8 cellular contexts compared by ENCODE assay signal in genomic region chr12:49296836-49297694, GRCh38. TPM values are rescaled to one million over a fixed set of nuclear protein-coding genes. Genes with fewer than 3 reads are reported as not detected.
A peak's percentile ranks its signal among the peaks of the same experiment; 100 is the strongest.
DNase-seq lines count a peak whose midpoint lies in the region; ATAC-seq and TF ChIP-seq lines count a peak whose summit lies in the region.

No MANE protein-coding gene starts in this region.

- H3K36me3 Mint-ChIP-seq in activated CD4-positive, alpha-beta memory T cell treated with anti-CD3 and anti-CD28 coated beads for 36 hours: no peaks in the 10 kb centered on the region

- H3K4me3 ChIP-seq in left ventricle myocardium inferior: peak overlapping the region; percentile 47

- H3K9me3 ChIP-seq in left ventricle myocardium inferior (replicated peaks): no peaks in the 10 kb centered on the region

- peak; percentile 17 for TF ChIP-seq CTCF in left ventricle myocardium inferior (IDR thresholded peaks at IDR 0.05; ENCODE audit: borderline replicate concordance)

- H3K27ac ChIP-seq in left ventricle myocardium inferior (replicated peaks): no peak overlapping the region

- H3K27me3 Mint-ChIP-seq in activated CD4-positive, alpha-beta memory T cell treated with anti-CD3 and anti-CD28 coated beads for 36 hours: peaks cover 50% of the 10 kb centered on the region

- intact Hi-C loops in activated CD4-positive, alpha-beta memory T cell treated with anti-CD3 and anti-CD28 coated beads for 36 hours (cut with micrococcal nuclease): loop anchor here (2.0 kb wide), 1 partner anchor 46 kb away; no protein-coding TSS in a partner anchor
- intact Hi-C loops in left ventricle myocardium inferior (cut with micrococcal nuclease): no loop called here

- no peaks in the 10 kb centered on the region for H3K9me3 Mint-ChIP-seq in activated CD4-positive, alpha-beta memory T cell treated with anti-CD3 and anti-CD28 coated beads for 36 hours

- H3K27ac Mint-ChIP-seq in activated CD4-positive, alpha-beta memory T cell treated with anti-CD3 and anti-CD28 coated beads for 36 hours: peak overlapping the region; percentile 13

- H3K27me3 ChIP-seq in left ventricle myocardium inferior (ENCODE audit: low read depth): peaks cover 85% of the 10 kb centered on the region

- H3K4me3 Mint-ChIP-seq in activated CD4-positive, alpha-beta memory T cell treated with anti-CD3 and anti-CD28 coated beads for 36 hours: peak overlapping the region; percentile 35

- POLR2A ChIA-PET in activated CD4-positive, alpha-beta memory T cell treated with anti-CD3 and anti-CD28 coated beads for 36 hours (lab: Charles Lee): interaction anchor here (0.9 to 2.2 kb wide), 3 partner anchors 25 to 45 kb away, joined by 3 to 7 read pairs (median 6); partner anchors contain the start of gene TROAP

- CTCF ChIA-PET in activated CD4-positive, alpha-beta memory T cell treated with anti-CD3 and anti-CD28 coated beads for 36 hours (lab: Charles Lee): interaction anchor here (0.6 to 16.1 kb wide), 19 partner anchors 9 to 363 kb away, joined by 3 to 234 read pairs (median 7); partner anchors contain the start of genes C1QL4, DNAJC22, KCNH3 and SPATS2

- peaks cover 18% of the 10 kb centered on the region for H3K4me1 Mint-ChIP-seq in activated CD4-positive, alpha-beta memory T cell treated with anti-CD3 and anti-CD28 coated beads for 36 hours (ENCODE audit: low read depth)

- peak; percentile 52 for DNase-seq in NCI-H1436 (lab: John Stamatoyannopoulos, UW)
- DNase-seq in NCI-H1436 treated with DMSO at 0.1 percent for 48 hours (lab: John Stamatoyannopoulos, UW): no peak
- peak; percentile 38 for DNase-seq in NCI-H2196 (lab: John Stamatoyannopoulos, UW; ENCODE audit: unreplicated experiment)
- DNase-seq in activated CD4-positive, alpha-beta memory T cell treated with anti-CD3 and anti-CD28 coated beads for 36 hours: peak; percentile 67
- DNase-seq in left ventricle myocardium inferior: no peak
- peak; percentile 36 for DNase-seq in stimulated activated CD4-positive, alpha-beta T cell treated with anti-CD3 and anti-CD28 coated beads, Interleukin-1b, Interleukin-23, amount 100 ng/mL, for 48 hours

- ATAC-seq in GM21515 (IDR thresholded peaks at IDR 0.05; ENCODE audit: unreplicated experiment) (no peak), GM18861 (IDR thresholded peaks at IDR 0.05; ENCODE audit: unreplicated experiment) (no peak)

- no peaks in the 10 kb centered on the region for H3K36me3 ChIP-seq in left ventricle myocardium inferior

- peaks cover 41% of the 10 kb centered on the region for H3K4me1 ChIP-seq in left ventricle myocardium inferior

RNA-seq across cellular contexts. Expression of gene PRPH, which starts 2.1 kb away (rescaled TPM):
- not detected for total RNA-seq in activated CD4-positive, alpha-beta memory T cell treated with anti-CD3 and anti-CD28 coated beads for 36 hours
- not detected for total RNA-seq in left ventricle myocardium inferior

RNA-seq across cellular contexts. Expression of gene TROAP, which starts 26.0 kb away (rescaled TPM):
- 10 to 100 TPM; 57.7 to 64.9 TPM for total RNA-seq in activated CD4-positive, alpha-beta memory T cell treated with anti-CD3 and anti-CD28 coated beads for 36 hours
- total RNA-seq in left ventricle myocardium inferior: 0.66 TPM

RNA-seq across cellular contexts. Expression of gene TUBA1C, which starts 32.2 kb away (rescaled TPM):
- total RNA-seq in activated CD4-positive, alpha-beta memory T cell treated with anti-CD3 and anti-CD28 coated beads for 36 hours: 100 to 1,000 TPM; 353 to 360 TPM
- total RNA-seq in left ventricle myocardium inferior: 35.0 TPM

RNA-seq across cellular contexts. Expression of gene C1QL4, which starts 39.9 kb away (rescaled TPM):
- not detected for total RNA-seq in activated CD4-positive, alpha-beta memory T cell treated with anti-CD3 and anti-CD28 coated beads for 36 hours
- not detected for total RNA-seq in left ventricle myocardium inferior

RNA-seq across cellular contexts. Expression of gene DNAJC22, which starts 49.6 kb away (rescaled TPM):
- total RNA-seq in activated CD4-positive, alpha-beta memory T cell treated with anti-CD3 and anti-CD28 coated beads for 36 hours: under 1 TPM in 1 of 2 experiments, not detected in 1; 0.10 TPM
- total RNA-seq in left ventricle myocardium inferior: 0.08 TPM

Comparison
In these comparisons a context has a peak if more than half of its experiments do, and no peak if none do; other contexts are left out.
1. DNase-seq: peak in NCI-H1436 (single experiment), NCI-H2196 (single experiment), activated CD4-positive, alpha-beta memory T cell treated with anti-CD3 and anti-CD28 coated beads for 36 hours (single experiment) and stimulated activated CD4-positive, alpha-beta T cell treated with anti-CD3 and anti-CD28 coated beads, Interleukin-1b, Interleukin-23, amount 100 ng/mL, for 48 hours (single experiment); none in NCI-H1436 treated with DMSO at 0.1 percent for 48 hours (single experiment) and left ventricle myocardium inferior (single experiment).
2. RNA of gene TROAP, which starts 26.0 kb away (total RNA-seq): 57.7 to 64.9 TPM in activated CD4-positive, alpha-beta memory T cell treated with anti-CD3 and anti-CD28 coated beads for 36 hours; 0.66 TPM in left ventricle myocardium inferior (single experiment); every median in the first group is over 10 times any median in the second.